26 cellular contexts compared by ENCODE assay signal in the genomic region with DNA sequence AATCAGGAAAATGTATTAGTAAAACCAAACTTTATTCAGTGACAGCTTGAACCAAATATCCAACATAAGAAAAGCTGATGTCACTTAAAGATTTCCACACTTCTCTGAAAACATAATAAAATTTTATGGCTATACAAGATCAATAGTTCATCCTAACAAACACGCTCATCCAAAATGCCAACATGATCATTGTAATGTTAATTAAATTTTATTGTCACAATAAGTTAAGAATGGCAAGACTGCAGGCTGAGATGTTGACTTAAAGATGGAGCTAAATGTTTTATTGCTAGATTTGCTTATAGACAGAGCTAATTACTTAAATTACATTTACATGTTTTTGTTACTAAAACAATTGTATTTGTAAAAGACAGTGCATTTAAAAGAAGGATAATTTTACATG.
"Had no signal": no experiment of that assay in that cellular context is flagged by ENCODE, and none has a peak within 500 bp of the region (broad histone marks: within the 10 kb centered on the region; RNA-seq: fewer than 3 reads in every experiment).

No MANE protein-coding gene starts in this region.

- H3K9me3 Mint-ChIP-seq: dendritic cell treated with granulocyte-macrophage colony-stimulating factor and Interleukin-4, amounts not matched to agents 40 ng/mL and 50 ng/mL, for 4 days; endodermal cell had no signal

- H3K27me3 Mint-ChIP-seq: dendritic cell treated with granulocyte-macrophage colony-stimulating factor and Interleukin-4, amounts not matched to agents 40 ng/mL and 50 ng/mL, for 4 days; effector memory CD8-positive, alpha-beta T cell had no signal

- H3K4me2 ChIP-seq: hepatocyte had no signal

- ATAC-seq: effector memory CD8-positive, alpha-beta T cell; esophagus mucosa; foreskin keratinocyte; gastrocnemius medialis; gastroesophageal sphincter; heart left ventricle; heart right ventricle had no signal

- DNase-seq: colonic mucosa; cortex of kidney; dermis blood vessel endothelial cell; dorsolateral prefrontal cortex; effector CD4-positive, alpha-beta T cell; effector CD8-positive, alpha-beta T cell; effector memory CD4-positive, alpha-beta T cell; effector memory CD8-positive, alpha-beta T cell; endodermal cell; erythroblast; esophagus squamous epithelium; foreskin fibroblast; foreskin keratinocyte; foreskin melanocyte; gastrocnemius medialis; glutamatergic neuron; head of caudate nucleus; heart left ventricle; heart right ventricle had no signal

- H3K9me3 ChIP-seq: colonic mucosa, esophagus muscularis mucosa, esophagus squamous epithelium, gastrocnemius medialis, gastroesophageal sphincter, heart left ventricle, heart right ventricle had no signal

- H3K4me1 ChIP-seq: colonic mucosa, esophagus muscularis mucosa, esophagus squamous epithelium, foreskin keratinocyte, gastrocnemius medialis, gastroesophageal sphincter, heart left ventricle, heart right ventricle had no signal

- H3K4me1 Mint-ChIP-seq: endodermal cell had no signal

- H3K79me2 ChIP-seq: hepatocyte had no signal

- H3K4me3 ChIP-seq: colonic mucosa, coronary artery, dorsolateral prefrontal cortex, esophagus muscularis mucosa, esophagus squamous epithelium, gastrocnemius medialis, gastroesophageal sphincter, heart left ventricle, heart right ventricle, hepatocyte had no signal

- H3K27ac ChIP-seq: colonic mucosa, coronary artery, dorsolateral prefrontal cortex, epithelial cell of prostate, esophagus muscularis mucosa, esophagus squamous epithelium, foreskin keratinocyte, gastrocnemius medialis, gastroesophageal sphincter, heart left ventricle, heart right ventricle, hepatocyte had no signal

- H3K27me3 ChIP-seq: colonic mucosa, dorsolateral prefrontal cortex, esophagus muscularis mucosa, esophagus squamous epithelium, foreskin keratinocyte, gastrocnemius medialis, gastroesophageal sphincter, heart left ventricle, heart right ventricle, hepatocyte had no signal

- H3K4me3 Mint-ChIP-seq: dendritic cell treated with granulocyte-macrophage colony-stimulating factor and Interleukin-4, amounts not matched to agents 40 ng/mL and 50 ng/mL, for 4 days; effector memory CD8-positive, alpha-beta T cell; endodermal cell had no signal

- H3K36me3 ChIP-seq: colonic mucosa, esophagus muscularis mucosa, esophagus squamous epithelium, gastrocnemius medialis, gastroesophageal sphincter, heart left ventricle, heart right ventricle had no signal

- H3K27ac Mint-ChIP-seq: dendritic cell treated with granulocyte-macrophage colony-stimulating factor and Interleukin-4, amounts not matched to agents 40 ng/mL and 50 ng/mL, for 4 days; effector memory CD8-positive, alpha-beta T cell; endodermal cell had no signal

- H2AFZ ChIP-seq: hepatocyte had no signal
